Comparison of ENCODE assay signal across 1 cellular context in genomic region chr3:57079221-57079831, GRCh38.
TF ChIP-seq lines count a peak whose summit lies in the region.

No MANE protein-coding gene starts in this region.

TF ChIP-seq in K562, 482 proteins besides CTCF, POLR2A, EP300 and RAD21 (continued from another document and continues in another):
- TF ChIP-seq NONO (IDR thresholded peaks at IDR 0.05; ENCODE audit: low read depth in 2 of 2, low read length in 1 of 2) (peak in 1 of 2 experiments; percentile 40; a peak in 1 of 4 replicates), SIN3A (IDR thresholded peaks at IDR 0.05; ENCODE audit: borderline replicate concordance in 2 of 2, control insufficient read depth in 1 of 2, low read depth in 2 of 2, low read length in 2 of 2) (0 out of 4 replicates have a peak, but pooled peaks of 1 of the 2 experiments have one; percentile 40), KDM5B (IDR thresholded peaks at IDR 0.05; ENCODE audit: insufficient replicate concordance, low read depth, low read length) (no peak), MNT (conservative IDR thresholded peaks at IDR 0.05) (peak in 1 of 2 experiments; percentile 39; a peak in 1 of 4 replicates), TAF15 (IDR thresholded peaks at IDR 0.05; ENCODE audit: low read depth, low read length) (no peak), ETV1 (tag; conservative IDR thresholded peaks at IDR 0.05; ENCODE audit: low read depth) (no peak), MEIS2 (IDR thresholded peaks at IDR 0.05; ENCODE audit: partially characterized antibody) (no peak), KLF1 (tag; IDR thresholded peaks at IDR 0.05) (no peak), NFIX (CRISPR knock-in tag; IDR thresholded peaks at IDR 0.05; ENCODE audit: low read depth) (no peak), GTF2F1 (IDR thresholded peaks at IDR 0.05; ENCODE audit: low read depth, low read length) (no peak), CHAMP1 (IDR thresholded peaks at IDR 0.05) (no peak), ZBTB7A (IDR thresholded peaks at IDR 0.05; ENCODE audit: borderline replicate concordance, control insufficient read depth, low read depth, low read length) (peak; percentile 32; the same call in 1 of the 2 replicates), RBBP5 (IDR thresholded peaks at IDR 0.05; ENCODE audit: borderline replicate concordance, insufficient read depth, low read length, poor library complexity, severe bottlenecking) (peak; percentile 5), EHMT2 (IDR thresholded peaks at IDR 0.05) (no peak), RBM34 (IDR thresholded peaks at IDR 0.05; ENCODE audit: borderline replicate concordance, insufficient read depth, low read length) (no peak), ZNF274 (IDR thresholded peaks at IDR 0.05; ENCODE audit: borderline replicate concordance, low read depth, low read length) (no peak), CREM (IDR thresholded peaks at IDR 0.05; ENCODE audit: low read depth) (0 out of 2 replicates have a peak, but pooled peaks have one; percentile 21), FOXK2 (conservative IDR thresholded peaks at IDR 0.05 in 1 of 2, IDR thresholded peaks at IDR 0.05 in 1 of 2; ENCODE audit: low read depth in 2 of 2) (peak in 1 of 2 experiments; percentile 47; a peak in 1 of 4 replicates), ZNF609 (CRISPR knock-in tag; IDR thresholded peaks at IDR 0.05; ENCODE audit: borderline replicate concordance) (no peak), TCF7L2 (IDR thresholded peaks at IDR 0.05; ENCODE audit: low read depth, low read length) (no peak), CXXC5 (CRISPR knock-in tag; IDR thresholded peaks at IDR 0.05) (peak; percentile 41; the same call in 1 of the 2 replicates), ZC3H11A (IDR thresholded peaks at IDR 0.05; ENCODE audit: low read depth, low read length) (no peak), ZNF282 (CRISPR knock-in tag; IDR thresholded peaks at IDR 0.05) (no peak), DIDO1 (tag; IDR thresholded peaks at IDR 0.05; ENCODE audit: low read depth) (no peak), ZNF263 (CRISPR knock-in tag; IDR thresholded peaks at IDR 0.05; ENCODE audit: borderline replicate concordance) (no peak), CCNT2 (IDR thresholded peaks at IDR 0.05; ENCODE audit: borderline replicate concordance, extremely low read depth, insufficient read length, low read depth, low read length) (no peak), ZNF140 (CRISPR knock-in tag; IDR thresholded peaks at IDR 0.05) (no peak), CEBPB (tag; IDR thresholded peaks at IDR 0.05) (0 out of 2 replicates have a peak, but pooled peaks have one; percentile 20), PHF8 (IDR thresholded peaks at IDR 0.05; ENCODE audit: borderline replicate concordance, low read length) (peak; percentile 15; the same call in 1 of the 2 replicates), ZNF76 (CRISPR knock-in tag; IDR thresholded peaks at IDR 0.05; ENCODE audit: borderline replicate concordance) (no peak), PHF20 (IDR thresholded peaks at IDR 0.05; ENCODE audit: partially characterized antibody) (peak; percentile 16), POU5F1 (IDR thresholded peaks at IDR 0.05; ENCODE audit: borderline replicate concordance, low read depth, low read length, partially characterized antibody) (no peak), MGA (IDR thresholded peaks at IDR 0.05) (peak; percentile 34; the same call in 1 of the 2 replicates), GABPB1 (CRISPR knock-in tag; IDR thresholded peaks at IDR 0.05) (no peak), TBP (optimal IDR thresholded peaks at IDR 0.05; ENCODE audit: low read depth, low read length) (no peak), ATF7 (IDR thresholded peaks at IDR 0.05) (peak; percentile 73)
